In the genomic region with DNA sequence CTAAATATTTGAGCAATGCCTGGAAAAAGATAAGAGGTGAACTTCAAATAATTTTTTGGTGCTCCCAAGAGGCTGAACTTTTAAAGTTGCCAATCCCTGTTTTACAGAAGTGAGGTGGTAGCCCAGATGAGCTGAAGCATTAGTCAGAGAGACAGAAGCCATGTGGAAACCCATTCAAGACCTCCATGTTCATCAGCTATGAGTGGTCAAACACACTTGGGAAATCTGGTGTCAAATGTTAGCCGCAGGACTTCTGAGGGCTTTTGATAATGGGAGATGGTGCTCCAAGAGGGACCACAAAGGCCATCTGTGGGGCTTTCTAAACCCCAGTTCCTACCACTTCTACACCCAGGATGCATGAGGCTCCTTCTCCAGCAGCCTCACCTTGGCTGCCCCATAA, we compare ENCODE assay signal across 21 cellular contexts.
DNase-seq lines count a peak whose midpoint lies in the region; ATAC-seq lines count a peak whose summit lies in the region.
"Had no signal": no experiment of that assay in that cellular context is flagged by ENCODE, and none has a peak within 500 bp of the region (broad histone marks: within the 10 kb centered on the region; RNA-seq: fewer than 3 reads in every experiment).

No MANE protein-coding gene starts in this region.

- H3K27ac Mint-ChIP-seq in activated CD4-positive, alpha-beta T cell treated with anti-CD3 and anti-CD28 coated beads, Interleukin-2, amount 10 ng/mL, durations not matched to agents 24 days and 14 days, result peak overlapping the region; percentile 19
- peak overlapping the region; percentile 89 for H3K27ac Mint-ChIP-seq in central memory CD8-positive, alpha-beta T cell (ENCODE audit: low read depth)
- peak overlapping the region; percentile 86 to 97 for H3K27ac Mint-ChIP-seq in natural killer cell treated with Interleukin-12 subunit alpha and Interleukin-12 subunit beta and Interleukin-15 and Interleukin-18, amount 100 ng/mL, for 72 hours
- H3K27ac Mint-ChIP-seq: stimulated activated naive CD8-positive, alpha-beta T cell treated with anti-CD3 and anti-CD28 coated beads, Interleukin-15, Interleukin-2, amounts not matched to agents 100 ng/mL and 50 ng/mL, for 24 hours had no signal

- peaks cover 46% of the 10 kb centered on the region for H3K36me3 Mint-ChIP-seq in activated CD4-positive, alpha-beta T cell treated with anti-CD3 and anti-CD28 coated beads, Interleukin-2, amount 10 ng/mL, durations not matched to agents 24 days and 14 days (ENCODE audit: low read depth)
- peaks cover 23% of the 10 kb centered on the region for H3K36me3 Mint-ChIP-seq in central memory CD8-positive, alpha-beta T cell (ENCODE audit: insufficient read depth)
- H3K36me3 Mint-ChIP-seq in natural killer cell treated with Interleukin-12 subunit alpha and Interleukin-12 subunit beta and Interleukin-15 and Interleukin-18, amount 100 ng/mL, for 72 hours, result peaks cover 22% of the 10 kb centered on the region

- H3K4me1 Mint-ChIP-seq in activated CD4-positive, alpha-beta T cell treated with anti-CD3 and anti-CD28 coated beads, Interleukin-2, amount 10 ng/mL, durations not matched to agents 24 days and 14 days, result peaks cover 35% of the 10 kb centered on the region
- H3K4me1 Mint-ChIP-seq in central memory CD8-positive, alpha-beta T cell, result peaks cover 73% of the 10 kb centered on the region
- peaks cover 55 to 61% of the 10 kb centered on the region in 2 donors for H3K4me1 Mint-ChIP-seq in natural killer cell treated with Interleukin-12 subunit alpha and Interleukin-12 subunit beta and Interleukin-15 and Interleukin-18, amount 100 ng/mL, for 72 hours (ENCODE audit: low read depth in 2 of 2)

- H3K27me3 Mint-ChIP-seq in activated CD4-positive, alpha-beta T cell treated with anti-CD3 and anti-CD28 coated beads, Interleukin-2, amount 10 ng/mL, durations not matched to agents 24 days and 14 days, result no peaks in the 10 kb centered on the region
- no peaks in the 10 kb centered on the region for H3K27me3 Mint-ChIP-seq in central memory CD8-positive, alpha-beta T cell
- H3K27me3 Mint-ChIP-seq in natural killer cell treated with Interleukin-12 subunit alpha and Interleukin-12 subunit beta and Interleukin-15 and Interleukin-18, amount 100 ng/mL, for 72 hours, result no peaks in the 10 kb centered on the region
- H3K27me3 Mint-ChIP-seq: stimulated activated naive CD8-positive, alpha-beta T cell treated with anti-CD3 and anti-CD28 coated beads, Interleukin-15, Interleukin-2, amounts not matched to agents 100 ng/mL and 50 ng/mL, for 24 hours had no signal

- no peak for DNase-seq in activated CD4-positive, alpha-beta T cell treated with anti-CD3 and anti-CD28 coated beads, Interleukin-2, amount 10 ng/mL, durations not matched to agents 24 days and 14 days
- no peak for DNase-seq in activated CD4-positive, alpha-beta T cell treated with anti-CD3 and anti-CD28 coated beads for 48 hours
- peak; percentile 68 for DNase-seq in LHCN-M2 (ENCODE audit: low read depth)
- no peak for DNase-seq in central memory CD8-positive, alpha-beta T cell (ENCODE audit: low spot score in 2 of 2)
- no peak for DNase-seq in natural killer cell treated with Interleukin-12 subunit alpha and Interleukin-12 subunit beta and Interleukin-15 and Interleukin-18, amount 100 ng/mL, for 72 hours (ENCODE audit: low spot score)
- DNase-seq in stimulated activated CD8-positive, alpha-beta memory T cell treated with anti-CD3 and anti-CD28 coated beads, Interleukin-4, amount 100 ng/mL, for 48 hours, result no peak
- no peak for DNase-seq in putamen (ENCODE audit: low spot score)
- DNase-seq: activated CD4-positive, alpha-beta T cell treated with anti-CD3 and anti-CD28 coated beads, Interleukin-2, amount 50 U/mL, for 48 hours; erythroblast; left ventricle myocardium inferior; mucosa of descending colon; NCI-H1417; NCI-H2171 treated with DMSO at 0.1 percent for 48 hours; NCI-H69; OCI-M1; ovary; transverse colon had no signal

- no peaks in the 10 kb centered on the region for H3K9me3 Mint-ChIP-seq in activated CD4-positive, alpha-beta T cell treated with anti-CD3 and anti-CD28 coated beads, Interleukin-2, amount 10 ng/mL, durations not matched to agents 24 days and 14 days
- no peaks in the 10 kb centered on the region for H3K9me3 Mint-ChIP-seq in central memory CD8-positive, alpha-beta T cell
- peaks cover 5% of the 10 kb centered on the region for H3K9me3 Mint-ChIP-seq in natural killer cell treated with Interleukin-12 subunit alpha and Interleukin-12 subunit beta and Interleukin-15 and Interleukin-18, amount 100 ng/mL, for 72 hours
- H3K9me3 Mint-ChIP-seq: activated T-helper 1 cell treated with anti-CD3 and anti-CD28 coated beads, Interleukin-12 subunit alpha, Interleukin-12 subunit beta, Interleukin-2, Interleukin-4 antibody, amounts not matched to agents 30 ng/mL and 10 ng/mL and 1 ng/mL, durations not matched to agents 14 hours and 24 hours and 36 hours; stimulated activated naive CD8-positive, alpha-beta T cell treated with anti-CD3 and anti-CD28 coated beads, Interleukin-15, Interleukin-2, amounts not matched to agents 100 ng/mL and 50 ng/mL, for 24 hours had no signal

- no peak overlapping the region for H3K4me3 Mint-ChIP-seq in activated CD4-positive, alpha-beta T cell treated with anti-CD3 and anti-CD28 coated beads, Interleukin-2, amount 10 ng/mL, durations not matched to agents 24 days and 14 days
- H3K4me3 Mint-ChIP-seq in central memory CD8-positive, alpha-beta T cell, result peak overlapping the region; percentile 63
- H3K4me3 Mint-ChIP-seq in natural killer cell treated with Interleukin-12 subunit alpha and Interleukin-12 subunit beta and Interleukin-15 and Interleukin-18, amount 100 ng/mL, for 72 hours, result peak overlapping the region; percentile 90
- H3K4me3 Mint-ChIP-seq: activated T-helper 1 cell treated with anti-CD3 and anti-CD28 coated beads, Interleukin-12 subunit alpha, Interleukin-12 subunit beta, Interleukin-2, Interleukin-4 antibody, amounts not matched to agents 30 ng/mL and 10 ng/mL and 1 ng/mL, durations not matched to agents 14 hours and 24 hours and 36 hours; stimulated activated naive CD8-positive, alpha-beta T cell treated with anti-CD3 and anti-CD28 coated beads, Interleukin-15, Interleukin-2, amounts not matched to agents 100 ng/mL and 50 ng/mL, for 24 hours had no signal

- intact Hi-C loops in activated CD4-positive, alpha-beta T cell treated with anti-CD3 and anti-CD28 coated beads, Interleukin-2, amount 10 ng/mL, durations not matched to agents 24 days and 14 days (cut with micrococcal nuclease), result no loop called here

- ATAC-seq in central memory CD8-positive, alpha-beta T cell (replicated peaks; ENCODE audit: extremely low read depth, poor library complexity, severe bottlenecking), result no peak
- peak in 1 of 2 donors; percentile 16 for ATAC-seq in natural killer cell treated with Interleukin-12 subunit alpha and Interleukin-12 subunit beta and Interleukin-15 and Interleukin-18, amount 100 ng/mL, for 72 hours
- no peak for ATAC-seq in GM18858 (IDR thresholded peaks at IDR 0.05; ENCODE audit: unreplicated experiment)
- ATAC-seq: sciatic nerve had no signal

Comparison
In these comparisons a context has a peak if more than half of its experiments do, and no peak if none do; other contexts are left out.
1. H3K27ac Mint-ChIP-seq: peak in every context shown above with its lines; median percentile 92 in natural killer cell treated with Interleukin-12 subunit alpha and Interleukin-12 subunit beta and Interleukin-15 and Interleukin-18, amount 100 ng/mL, for 72 hours; 89 in central memory CD8-positive, alpha-beta T cell; 19 in activated CD4-positive, alpha-beta T cell treated with anti-CD3 and anti-CD28 coated beads, Interleukin-2, amount 10 ng/mL, durations not matched to agents 24 days and 14 days.